ENCODE assay signal across 2 cellular contexts in the genomic region with DNA sequence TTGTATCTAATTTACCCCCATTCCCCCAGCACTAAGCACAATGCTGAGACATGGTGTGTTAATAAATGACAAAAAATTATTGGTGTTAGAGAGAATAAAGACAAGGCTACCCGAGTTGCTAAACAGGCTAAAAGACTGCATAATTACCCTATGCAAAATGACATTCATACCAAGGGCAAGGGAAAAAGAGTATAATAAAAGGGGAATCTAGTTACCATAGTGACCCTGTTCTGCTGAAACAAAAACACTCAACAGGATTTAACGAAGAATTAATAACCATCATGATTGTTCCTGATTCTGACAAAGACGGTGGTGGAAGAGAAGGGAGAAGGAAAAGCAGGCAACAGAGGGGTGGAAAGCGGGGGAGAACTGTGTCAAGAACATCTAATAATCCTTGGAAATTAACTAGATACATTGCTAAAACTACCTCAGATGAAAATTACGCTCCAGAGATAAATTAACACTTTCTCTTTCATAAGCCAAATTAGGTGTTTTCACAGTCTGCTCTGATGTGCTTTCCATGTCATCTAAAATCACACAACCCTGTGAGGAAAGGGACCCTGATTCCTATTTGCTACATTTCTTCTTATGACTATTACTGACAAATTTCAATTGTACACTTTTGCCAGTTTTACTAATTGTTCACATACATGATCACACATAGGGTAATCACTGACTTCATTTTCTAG.
TF ChIP-seq lines count a peak whose summit lies in the region.

No MANE protein-coding gene starts in this region.

TF ChIP-seq in GM12891, 5 proteins besides CTCF, POLR2A, EP300 and RAD21:
- TF ChIP-seq TAF1 (IDR thresholded peaks at IDR 0.05; ENCODE audit: low read depth, low read length) (no peak), SPI1 (IDR thresholded peaks at IDR 0.05; ENCODE audit: low read depth, low read length) (no peak), POLR2AphosphoS5 (IDR thresholded peaks at IDR 0.05; ENCODE audit: low read depth, low read length) (no peak), POU2F2 (IDR thresholded peaks at IDR 0.05; ENCODE audit: low read depth, low read length) (no peak), PAX5 (IDR thresholded peaks at IDR 0.05; ENCODE audit: insufficient read depth, low read length, severe bottlenecking) (no peak)

TF ChIP-seq in K562, 482 proteins besides CTCF, POLR2A, EP300 and RAD21:
- no peak for TF ChIP-seq ZNF263 (CRISPR knock-in tag; IDR thresholded peaks at IDR 0.05; ENCODE audit: borderline replicate concordance)
- 0 out of 2 replicates have a peak, but pooled peaks have one; percentile 5 for TF ChIP-seq RFX1 (IDR thresholded peaks at IDR 0.05)
TF ChIP-seq in K562: peak in this region for 1.
